In the genomic region with DNA sequence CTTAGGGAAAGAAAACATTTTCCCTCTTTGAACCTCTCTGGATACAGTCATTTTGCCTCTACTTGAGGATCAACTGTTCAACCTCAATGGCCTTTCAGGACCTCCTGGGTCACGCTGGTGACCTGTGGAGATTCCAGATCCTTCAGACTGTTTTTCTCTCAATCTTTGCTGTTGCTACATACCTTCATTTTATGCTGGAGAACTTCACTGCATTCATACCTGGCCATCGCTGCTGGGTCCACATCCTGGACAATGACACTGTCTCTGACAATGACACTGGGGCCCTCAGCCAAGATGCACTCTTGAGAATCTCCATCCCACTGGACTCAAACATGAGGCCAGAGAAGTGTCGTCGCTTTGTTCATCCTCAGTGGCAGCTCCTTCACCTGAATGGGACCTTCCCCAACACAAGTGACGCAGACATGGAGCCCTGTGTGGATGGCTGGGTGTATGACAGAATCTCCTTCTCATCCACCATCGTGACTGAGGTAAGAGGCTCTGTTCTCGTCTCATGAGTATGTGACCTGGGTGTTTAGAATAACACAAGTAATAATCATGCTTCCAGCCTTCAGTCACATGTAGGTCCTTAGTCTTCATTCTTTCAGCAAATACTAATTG, we compare ENCODE assay signal across 23 cellular contexts. TPM values are rescaled to one million over a fixed set of nuclear protein-coding genes. Genes with fewer than 3 reads are reported as not detected.
DNase-seq lines count a peak whose midpoint lies in the region; ATAC-seq and TF ChIP-seq lines count a peak whose summit lies in the region.
"Had no signal": no experiment of that assay in that cellular context is flagged by ENCODE, and none has a peak within 500 bp of the region (broad histone marks: within the 10 kb centered on the region; RNA-seq: fewer than 3 reads in every experiment).

No MANE protein-coding gene starts in this region.

- CTCF ChIA-PET in Caco-2 (lab: Charles Lee), result no interaction called here
- CTCF ChIA-PET in activated naive CD4-positive, alpha-beta T cell treated with anti-CD3 and anti-CD28 coated beads, Interleukin-2, amount 10 ng/mL, durations not matched to agents 7 days and 5 days (lab: Charles Lee), result no interaction called here
- CTCF ChIA-PET in activated CD8-positive, alpha-beta T cell treated with anti-CD3 and anti-CD28 coated beads, Interleukin-2, amount 10 ng/mL, durations not matched to agents 7 days and 5 days (lab: Charles Lee), result no interaction called here

- no peak overlapping the region for H3K4me2 ChIP-seq in osteoblast (ENCODE audit: insufficient read depth, low read length)
- H3K4me2 ChIP-seq: BLaER1 had no signal

- peak overlapping the region; percentile 68 for H3K4me3 Mint-ChIP-seq in Caco-2 (ENCODE audit: unreplicated experiment)
- no peak overlapping the region for H3K4me3 Mint-ChIP-seq in activated naive CD4-positive, alpha-beta T cell treated with anti-CD3 and anti-CD28 coated beads, Interleukin-2, amount 10 ng/mL, durations not matched to agents 7 days and 5 days
- no peak overlapping the region for H3K4me3 Mint-ChIP-seq in activated CD8-positive, alpha-beta T cell treated with anti-CD3 and anti-CD28 coated beads, Interleukin-2, amount 10 ng/mL, durations not matched to agents 7 days and 5 days
- H3K4me3 Mint-ChIP-seq: CD14-positive monocyte; CD4-positive, alpha-beta memory T cell; HFFc6 had no signal

- peak overlapping the region in 3 of 4 donors; percentile 60 to 79 (median 69) for H3K27ac ChIP-seq in body of pancreas
- H3K27ac ChIP-seq in osteoblast (ENCODE audit: low read depth, low read length), result no peak overlapping the region
- no peak overlapping the region for H3K27ac ChIP-seq in brain microvascular endothelial cell
- H3K27ac ChIP-seq: BLaER1, GM23248, HL-60 had no signal

- intact Hi-C loops in Caco-2 (cut with micrococcal nuclease; ENCODE audit: unreplicated experiment), result no loop called here
- intact Hi-C loops in body of pancreas (cut with DNase I), result no loop called here

- TF ChIP-seq POLR2A in body of pancreas (IDR thresholded peaks at IDR 0.05), result no peak

- no peaks in the 10 kb centered on the region for H3K9me3 Mint-ChIP-seq in Caco-2 (ENCODE audit: unreplicated experiment)
- no peaks in the 10 kb centered on the region for H3K9me3 Mint-ChIP-seq in activated naive CD4-positive, alpha-beta T cell treated with anti-CD3 and anti-CD28 coated beads, Interleukin-2, amount 10 ng/mL, durations not matched to agents 7 days and 5 days
- no peaks in the 10 kb centered on the region for H3K9me3 Mint-ChIP-seq in activated CD8-positive, alpha-beta T cell treated with anti-CD3 and anti-CD28 coated beads, Interleukin-2, amount 10 ng/mL, durations not matched to agents 7 days and 5 days (ENCODE audit: insufficient read depth)

- TSS peak; percentile 72 for BruUV-seq in Caco-2 (replicated peaks; lab: Mats Ljungman, UMichigan)

- H4K20me1 ChIP-seq in osteoblast (ENCODE audit: insufficient read depth, low read length), result no peaks in the 10 kb centered on the region
- H4K20me1 ChIP-seq: BLaER1 had no signal

- H3K27me3 Mint-ChIP-seq in Caco-2 (ENCODE audit: insufficient read depth, unreplicated experiment), result no peaks in the 10 kb centered on the region
- H3K27me3 Mint-ChIP-seq in activated naive CD4-positive, alpha-beta T cell treated with anti-CD3 and anti-CD28 coated beads, Interleukin-2, amount 10 ng/mL, durations not matched to agents 7 days and 5 days, result no peaks in the 10 kb centered on the region
- H3K27me3 Mint-ChIP-seq in activated CD8-positive, alpha-beta T cell treated with anti-CD3 and anti-CD28 coated beads, Interleukin-2, amount 10 ng/mL, durations not matched to agents 7 days and 5 days (ENCODE audit: low read depth), result peaks cover 3% of the 10 kb centered on the region

- POLR2A ChIA-PET in Caco-2 (lab: Charles Lee), result no interaction called here
- POLR2A ChIA-PET in activated CD8-positive, alpha-beta T cell treated with anti-CD3 and anti-CD28 coated beads, Interleukin-2, amount 10 ng/mL, durations not matched to agents 7 days and 5 days (lab: Charles Lee), result no interaction called here

- no peak for TF ChIP-seq CTCF in Caco-2 (IDR thresholded peaks at IDR 0.05; ENCODE audit: insufficient read depth in 1 of 2, low read depth in 1 of 2, low read length in 1 of 2, severe bottlenecking in 1 of 2, unreplicated experiment in 1 of 2)
- no peak for TF ChIP-seq CTCF in body of pancreas (IDR thresholded peaks at IDR 0.05)
- no peak for TF ChIP-seq CTCF in osteoblast (IDR thresholded peaks at IDR 0.05; ENCODE audit: extremely low read depth, low read depth, low read length)
- no peak for TF ChIP-seq CTCF in brain microvascular endothelial cell (IDR thresholded peaks at IDR 0.05; ENCODE audit: low read depth, low read length, missing control alignments)
- no peak for TF ChIP-seq CTCF in GM10266 (IDR thresholded peaks at IDR 0.05; ENCODE audit: control insufficient read depth, insufficient read depth, low read depth, missing control alignments)

- in situ Hi-C loops in brain microvascular endothelial cell (cut with HindIII; ENCODE audit: low pct_ligation_motif_present, low sequenced_read_pairs), result no loop called here

- no peaks in the 10 kb centered on the region for H3K79me2 ChIP-seq in osteoblast (ENCODE audit: insufficient read depth, low read length)

- ATAC-seq in body of pancreas (no peak), left lobe of liver (peak; percentile 56)
- no peak for ATAC-seq in activated CD8-positive, alpha-beta T cell treated with anti-CD3 and anti-CD28 coated beads, Interleukin-2, amount 10 ng/mL, durations not matched to agents 7 days and 5 days
- ATAC-seq: GM12878, HCT116 had no signal

- H3K4me1 ChIP-seq in Caco-2, result peaks cover 19% of the 10 kb centered on the region
- peaks cover 24% of the 10 kb centered on the region for H3K4me1 ChIP-seq in body of pancreas
- no peaks in the 10 kb centered on the region for H3K4me1 ChIP-seq in osteoblast (ENCODE audit: insufficient read depth, low read length)

- H3K36me3 ChIP-seq in Caco-2 (ENCODE audit: control insufficient read depth, insufficient read depth, low read length) (no peaks in the 10 kb centered on the region), body of pancreas (replicated peaks in 1 of 2; ENCODE audit: insufficient read depth in 1 of 2, low read depth in 2 of 2) (no peaks in the 10 kb centered on the region), osteoblast (ENCODE audit: insufficient read depth, low read length) (no peaks in the 10 kb centered on the region), brain microvascular endothelial cell (replicated peaks) (no peaks in the 10 kb centered on the region)
- H3K36me3 ChIP-seq: BLaER1 had no signal

- 91 to 95% methylated on average over 7 of the region's 7 CpGs for WGBS in body of pancreas, 2 donors

- H3K27me3 ChIP-seq in Caco-2 (replicated peaks; ENCODE audit: control insufficient read depth, insufficient read depth, low read length) (no peaks in the 10 kb centered on the region), body of pancreas (no peaks in the 10 kb centered on the region), osteoblast (ENCODE audit: insufficient read depth, low read length) (no peaks in the 10 kb centered on the region), brain microvascular endothelial cell (replicated peaks) (no peaks in the 10 kb centered on the region)
- H3K27me3 ChIP-seq: BLaER1 had no signal

- DNase-seq in Caco-2, result no peak
- no peak for DNase-seq in body of pancreas
- peak; percentile 47 for DNase-seq in left lobe of liver (ENCODE audit: low spot score)
- peak; percentile 37 for DNase-seq in osteoblast (ENCODE audit: insufficient read length, low spot score, missing footprints)
- DNase-seq in brain microvascular endothelial cell, result no peak
- DNase-seq in activated naive CD4-positive, alpha-beta T cell treated with anti-CD3 and anti-CD28 coated beads, Interleukin-2, amount 10 ng/mL, durations not matched to agents 7 days and 5 days, result no peak
- DNase-seq in GM10266 (ENCODE audit: extremely low spot score), result no peak
- DNase-seq in activated CD8-positive, alpha-beta T cell treated with anti-CD3 and anti-CD28 coated beads, Interleukin-2, amount 10 ng/mL, durations not matched to agents 7 days and 5 days, result no peak
- DNase-seq: 8988T, DMS79 treated with DMSO at 0.1 percent for 48 hours, GF-D8, GM23248, HFFc6, IMR-90 had no signal

- peaks cover 20% of the 10 kb centered on the region for H3K4me1 Mint-ChIP-seq in Caco-2 (ENCODE audit: low read depth, unreplicated experiment)
- H3K4me1 Mint-ChIP-seq in activated naive CD4-positive, alpha-beta T cell treated with anti-CD3 and anti-CD28 coated beads, Interleukin-2, amount 10 ng/mL, durations not matched to agents 7 days and 5 days, result no peaks in the 10 kb centered on the region
- H3K4me1 Mint-ChIP-seq in activated CD8-positive, alpha-beta T cell treated with anti-CD3 and anti-CD28 coated beads, Interleukin-2, amount 10 ng/mL, durations not matched to agents 7 days and 5 days (ENCODE audit: low read depth), result no peaks in the 10 kb centered on the region
- H3K4me1 Mint-ChIP-seq: CD4-positive, alpha-beta memory T cell had no signal

- peak overlapping the region; percentile 83 for H3K27ac Mint-ChIP-seq in Caco-2 (ENCODE audit: unreplicated experiment)
- H3K27ac Mint-ChIP-seq in activated naive CD4-positive, alpha-beta T cell treated with anti-CD3 and anti-CD28 coated beads, Interleukin-2, amount 10 ng/mL, durations not matched to agents 7 days and 5 days, result no peak overlapping the region
- no peak overlapping the region for H3K27ac Mint-ChIP-seq in activated CD8-positive, alpha-beta T cell treated with anti-CD3 and anti-CD28 coated beads, Interleukin-2, amount 10 ng/mL, durations not matched to agents 7 days and 5 days
- H3K27ac Mint-ChIP-seq: CD14-positive monocyte; CD4-positive, alpha-beta memory T cell; HFFc6 had no signal

- H3K4me3 ChIP-seq in Caco-2 (ENCODE audit: low read depth, low read length) (peak overlapping the region; percentile 13), body of pancreas (no peak overlapping the region), osteoblast (ENCODE audit: insufficient read depth, low read length) (no peak overlapping the region), brain microvascular endothelial cell (ENCODE audit: low read depth, low read length) (no peak overlapping the region)
- H3K4me3 ChIP-seq: BLaER1, GM12878, GM23248 had no signal

- H3K36me3 Mint-ChIP-seq in Caco-2 (ENCODE audit: insufficient read depth, unreplicated experiment), result no peaks in the 10 kb centered on the region
- H3K36me3 Mint-ChIP-seq in activated naive CD4-positive, alpha-beta T cell treated with anti-CD3 and anti-CD28 coated beads, Interleukin-2, amount 10 ng/mL, durations not matched to agents 7 days and 5 days, result no peaks in the 10 kb centered on the region
- H3K36me3 Mint-ChIP-seq in activated CD8-positive, alpha-beta T cell treated with anti-CD3 and anti-CD28 coated beads, Interleukin-2, amount 10 ng/mL, durations not matched to agents 7 days and 5 days (ENCODE audit: low read depth), result no peaks in the 10 kb centered on the region
- H3K36me3 Mint-ChIP-seq: CD14-positive monocyte; CD4-positive, alpha-beta memory T cell had no signal

- H3K9me3 ChIP-seq in Caco-2 (no peaks in the 10 kb centered on the region), body of pancreas (no peaks in the 10 kb centered on the region), osteoblast (ENCODE audit: low read depth, low read length) (no peaks in the 10 kb centered on the region)
- H3K9me3 ChIP-seq: BLaER1 had no signal

- no peak overlapping the region for H2AFZ ChIP-seq in osteoblast (ENCODE audit: low read length)
- H2AFZ ChIP-seq: GM23248 had no signal

RNA-seq across cellular contexts. Expression of gene SLC22A9, which starts 0.5 kb away (rescaled TPM):
- total RNA-seq in Caco-2 (2022) (1.7 and 2.0 TPM in 2 replicates), body of pancreas (under 1 TPM in 1 of 2 donors, not detected in 1; 0.66 TPM), left lobe of liver (16.4 TPM), osteoblast (not detected in 2 replicates)
- total RNA-seq in activated CD8-positive, alpha-beta T cell treated with anti-CD3 and anti-CD28 coated beads, Interleukin-2, amount 10 ng/mL, durations not matched to agents 7 days and 5 days, result not detected
- total RNA-seq: A673; Calu3; CD4-positive, alpha-beta memory T cell; GM23248; HFFc6; HT1080; IMR-90 had no signal

Comparison
In these comparisons a context has a peak if more than half of its experiments do, and no peak if none do; other contexts are left out.
1. DNase-seq: peak in left lobe of liver (single experiment) and osteoblast (single experiment); none in Caco-2 (0 of 2), body of pancreas (0 of 4), brain microvascular endothelial cell (single experiment), activated naive CD4-positive, alpha-beta T cell treated with anti-CD3 and anti-CD28 coated beads, Interleukin-2, amount 10 ng/mL, durations not matched to agents 7 days and 5 days (single experiment), GM10266 (single experiment) and activated CD8-positive, alpha-beta T cell treated with anti-CD3 and anti-CD28 coated beads, Interleukin-2, amount 10 ng/mL, durations not matched to agents 7 days and 5 days (single experiment).
2. H3K27ac ChIP-seq: peak in body of pancreas (3 of 4); none in osteoblast (single experiment) and brain microvascular endothelial cell (single experiment).